In the genomic region with DNA sequence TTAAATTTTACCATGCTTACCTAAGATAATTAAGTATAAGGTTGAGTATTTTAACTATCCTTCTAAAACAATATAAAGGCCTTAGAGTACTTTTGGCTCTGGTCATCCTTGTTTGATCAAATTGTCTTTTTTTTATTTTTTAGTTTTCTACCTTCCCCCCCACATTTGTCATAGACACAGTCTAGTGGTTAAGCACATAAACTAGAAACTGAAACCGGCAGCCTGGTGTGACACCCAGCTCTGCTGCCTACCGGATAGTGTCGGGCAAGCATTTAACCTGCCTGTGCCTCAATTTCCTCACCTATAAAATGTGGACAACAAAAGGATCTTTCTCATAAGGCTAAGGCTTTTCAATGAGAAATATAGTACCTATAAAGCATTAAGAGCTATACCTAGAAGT, we compare ENCODE assay signal across 8 cellular contexts. TPM values are rescaled to one million over a fixed set of nuclear protein-coding genes. Genes with fewer than 3 reads are reported as not detected.
DNase-seq lines count a peak whose midpoint lies in the region; ATAC-seq and TF ChIP-seq lines count a peak whose summit lies in the region.

No MANE protein-coding gene starts in this region.

- no peak overlapping the region for H3K27ac ChIP-seq in mammary epithelial cell (ENCODE audit: insufficient read depth, low read depth, low read length)

- 100% methylated on average over 3 of the region's 3 CpGs for WGBS in mammary epithelial cell (ENCODE audit: low coverage, missing lambda C conversion rate)

- H2AFZ ChIP-seq in mammary epithelial cell (ENCODE audit: low read depth, low read length), result no peak overlapping the region

- no peaks in the 10 kb centered on the region for H4K20me1 ChIP-seq in mammary epithelial cell (ENCODE audit: insufficient read depth, low read length)

- DNase-seq in activated T-cell treated with anti-CD3 and anti-CD28 coated beads for 4 hours (peak; percentile 27), mammary epithelial cell (no peak), COR-L47 (lab: John Stamatoyannopoulos, UW) (no peak), ecto neural progenitor cell (ENCODE audit: low spot score) (no peak), medulla oblongata (ENCODE audit: extremely low spot score) (no peak)
- DNase-seq in stimulated activated CD4-positive, alpha-beta T cell treated with anti-CD3 and anti-CD28 coated beads, Interleukin-1b, Interleukin-23, amount 100 ng/mL, for 4 hours (ENCODE audit: low read depth in 2 of 2), result peak; percentile 6 to 40

- intact Hi-C loops in mammary epithelial cell (cut with micrococcal nuclease), result no loop called here

- peak; percentile 73 for ATAC-seq in GM21360 (IDR thresholded peaks at IDR 0.05; ENCODE audit: unreplicated experiment)
- ATAC-seq in HG03520 (IDR thresholded peaks at IDR 0.05; ENCODE audit: unreplicated experiment), result peak; percentile 91

- dilution Hi-C loops in mammary epithelial cell (cut with HindIII; ENCODE audit: low sequenced_read_pairs), result no loop called here

- BruUV-seq in mammary epithelial cell (replicated peaks; lab: Mats Ljungman, UMichigan), result no TSS peak

- CTCF ChIA-PET in mammary epithelial cell (lab: Charles Lee; ENCODE audit: low non-redundant PET), result no interaction called here

- H3K4me3 ChIP-seq in mammary epithelial cell (replicated peaks in 1 of 3; ENCODE audit: insufficient read depth in 1 of 3, low read depth in 2 of 3, low read length in 3 of 3), result no peak overlapping the region

- in situ Hi-C loops in mammary epithelial cell (cut with MboI; ENCODE audit: low sequenced_read_pairs in 2 of 2), result no loop called here

- H3K27me3 ChIP-seq in mammary epithelial cell (ENCODE audit: insufficient read depth, low read length), result no peaks in the 10 kb centered on the region

- no peaks in the 10 kb centered on the region for H3K9me3 ChIP-seq in mammary epithelial cell (replicated peaks; ENCODE audit: insufficient read depth, low read length)

- no peak overlapping the region for H3K4me2 ChIP-seq in mammary epithelial cell (ENCODE audit: insufficient read depth, low read depth, low read length)

- no peak overlapping the region for H3K9ac ChIP-seq in mammary epithelial cell (ENCODE audit: insufficient read depth, low read length)

- H3K36me3 ChIP-seq in mammary epithelial cell (ENCODE audit: insufficient read depth, low read length), result no peaks in the 10 kb centered on the region

- H3K79me2 ChIP-seq in mammary epithelial cell (ENCODE audit: insufficient read depth, low read length), result peaks cover 44% of the 10 kb centered on the region

- H3K4me1 ChIP-seq in mammary epithelial cell (ENCODE audit: insufficient read depth, low read length), result peaks cover 9% of the 10 kb centered on the region

- no peak for TF ChIP-seq CTCF in mammary epithelial cell (conservative IDR thresholded peaks at IDR 0.05 in 1 of 2, IDR thresholded peaks at IDR 0.05 in 1 of 2; ENCODE audit: extremely low read depth in 1 of 2, insufficient read depth in 1 of 2, low read depth in 1 of 2, low read length in 2 of 2)

RNA-seq across cellular contexts. Expression of a gene that starts 21.6 kb away (rescaled TPM):
- total RNA-seq in mammary epithelial cell, result 100 to 1,000 TPM in 1 of 2 donors, 10 to 100 TPM in 1; 81.8 to 152 TPM
- 19.7 TPM for polyA plus RNA-seq in mammary epithelial cell
- 85.5 TPM for polyA minus RNA-seq in mammary epithelial cell

Comparison
In these comparisons a context has a peak if more than half of its experiments do, and no peak if none do; other contexts are left out.
1. DNase-seq: peak in activated T-cell treated with anti-CD3 and anti-CD28 coated beads for 4 hours (single experiment) and stimulated activated CD4-positive, alpha-beta T cell treated with anti-CD3 and anti-CD28 coated beads, Interleukin-1b, Interleukin-23, amount 100 ng/mL, for 4 hours (2 of 2); none in mammary epithelial cell (single experiment), COR-L47 (single experiment), ecto neural progenitor cell (single experiment) and medulla oblongata (single experiment).